12 cellular contexts compared by ENCODE assay signal in the genomic region with DNA sequence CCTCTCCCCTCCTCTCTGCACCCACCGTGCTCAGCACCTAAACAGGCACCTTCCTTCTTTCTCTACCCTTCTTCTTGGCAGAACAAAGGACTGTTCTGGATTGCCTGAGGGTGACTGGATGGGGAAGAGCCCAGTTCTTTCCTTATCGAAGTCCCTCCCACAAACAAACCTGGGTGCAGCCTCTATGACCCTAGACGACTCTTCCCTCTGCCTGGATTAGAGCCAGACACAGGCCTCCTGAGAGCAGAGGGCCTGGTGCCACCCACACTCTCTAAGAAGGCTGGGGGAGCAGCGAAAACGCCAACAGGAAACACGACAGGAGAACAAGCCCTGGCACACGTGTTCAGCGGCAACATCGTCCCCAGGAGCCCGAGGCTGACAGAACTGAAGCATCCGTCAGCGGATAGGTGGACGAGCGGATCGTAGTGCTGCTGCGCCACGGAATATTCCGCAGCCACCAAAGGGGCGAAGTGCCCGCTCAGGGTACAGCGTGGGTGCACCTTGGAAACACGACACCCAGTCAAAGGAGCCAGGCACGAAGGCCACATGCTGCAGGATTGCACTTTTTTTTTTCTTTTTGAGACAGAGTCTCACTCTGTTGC. TPM values are rescaled to one million over a fixed set of nuclear protein-coding genes. Genes with fewer than 3 reads are reported as not detected.
"Had no signal": no experiment of that assay in that cellular context is flagged by ENCODE, and none has a peak within 500 bp of the region (broad histone marks: within the 10 kb centered on the region; RNA-seq: fewer than 3 reads in every experiment).

No MANE protein-coding gene starts in this region.

- H3K27ac ChIP-seq: brain microvascular endothelial cell, neural progenitor cell, ovary, suprapubic skin had no signal

- ATAC-seq: effector memory CD8-positive, alpha-beta T cell; sciatic nerve had no signal

- H3K9me3 ChIP-seq: ovary, suprapubic skin had no signal

- H3K4me3 ChIP-seq: lung, neural progenitor cell, ovary, suprapubic skin had no signal

- H3K36me3 ChIP-seq: brain microvascular endothelial cell, neural progenitor cell, ovary, suprapubic skin had no signal

- DNase-seq: activated CD4-positive, alpha-beta T cell treated with anti-CD3 and anti-CD28 coated beads, Interleukin-2, amount 10 ng/mL, durations not matched to agents 7 days and 5 days; activated CD4-positive, CD25-positive, alpha-beta regulatory T cell; activated naive CD4-positive, alpha-beta T cell; activated naive CD8-positive, alpha-beta T cell treated with anti-CD3 and anti-CD28 coated beads, Interleukin-2, amount 10 ng/mL, durations not matched to agents 7 days and 5 days; brain microvascular endothelial cell; effector memory CD8-positive, alpha-beta T cell; naive B cell; ovary had no signal

- H3K27me3 ChIP-seq: brain microvascular endothelial cell, neural progenitor cell, ovary, suprapubic skin had no signal

RNA-seq across cellular contexts. Expression of gene RIMBP2, which starts 38.0 kb away (rescaled TPM):
- total RNA-seq: activated CD4-positive, alpha-beta T cell treated with anti-CD3 and anti-CD28 coated beads, Interleukin-2, amount 10 ng/mL, durations not matched to agents 7 days and 5 days; activated naive CD8-positive, alpha-beta T cell treated with anti-CD3 and anti-CD28 coated beads, Interleukin-2, amount 10 ng/mL, durations not matched to agents 7 days and 5 days had no signal
